Comparison of ENCODE assay signal across 23 cellular contexts in the genomic region with DNA sequence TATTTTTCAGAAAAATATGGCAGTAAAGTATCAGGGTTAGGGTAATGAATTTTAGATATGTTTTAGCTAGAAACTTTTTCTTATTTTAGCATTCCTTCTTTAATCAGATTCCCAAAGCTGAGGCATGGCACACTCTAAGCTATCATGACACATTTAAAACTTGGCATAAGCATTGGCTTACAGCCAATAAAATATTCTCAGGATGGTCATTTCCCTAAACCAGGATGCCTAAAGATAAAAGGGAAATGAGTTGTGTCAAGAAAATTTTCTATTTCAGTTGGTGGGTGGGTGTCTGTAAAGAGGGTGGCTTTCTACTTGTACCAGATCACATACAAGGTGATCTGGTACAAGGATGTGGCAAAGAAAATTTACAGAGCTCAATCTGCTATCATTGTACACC. TPM values are rescaled to one million over a fixed set of nuclear protein-coding genes. Genes with fewer than 3 reads are reported as not detected.
DNase-seq lines count a peak whose midpoint lies in the region; ATAC-seq, FAIRE-seq and TF ChIP-seq lines count a peak whose summit lies in the region.
"Had no signal": no experiment of that assay in that cellular context is flagged by ENCODE, and none has a peak within 500 bp of the region (broad histone marks: within the 10 kb centered on the region; RNA-seq: fewer than 3 reads in every experiment).

No MANE protein-coding gene starts in this region.

- no peak overlapping the region for H3K27ac ChIP-seq in A549

- DNase-seq in A549 (ENCODE audit: low read depth in 1 of 2, low spot score in 1 of 2) (no peak), GM19239 (ENCODE audit: insufficient read length, low spot score) (no peak), T-helper 17 cell (no peak), kidney tubule cell (ENCODE audit: low spot score) (peak; percentile 7), H4 (ENCODE audit: low spot score) (no peak)
- DNase-seq in stimulated activated CD4-positive, alpha-beta T cell treated with anti-CD3 and anti-CD28 coated beads, Interleukin-12 subunit alpha, Interleukin-12 subunit beta, amount 100 ng/mL, for 4 hours = no peak
- DNase-seq: activated CD4-positive, CD25-positive, alpha-beta regulatory T cell; activated CD8-positive, alpha-beta memory T cell treated with anti-CD3 and anti-CD28 coated beads, Interleukin-2, amount 50 U/mL, for 4 hours; activated gamma-delta T cell treated with Interleukin-2 at 50 U/mL for 16 hours; amygdala; Calu3; immature natural killer cell; mesendoderm; NCI-H1930; NCI-H748 treated with DMSO at 0.1 percent for 48 hours; nephron progenitor cell; psoas muscle; RPMI8226; stimulated activated CD4-positive, alpha-beta T cell treated with anti-CD3 and anti-CD28 coated beads, Interleukin-15, amount 100 ng/mL, for 24 hours had no signal

- H3K4me2 ChIP-seq in A549 = no peak overlapping the region

- no peaks in the 10 kb centered on the region for H3K27me3 Mint-ChIP-seq in T-helper 17 cell

- no peak for TF ChIP-seq CTCF in A549 (IDR thresholded peaks at IDR 0.05)

- H3K36me3 Mint-ChIP-seq in T-helper 17 cell (ENCODE audit: low read depth) = no peaks in the 10 kb centered on the region

- TF ChIP-seq RAD21 in A549 (conservative IDR thresholded peaks at IDR 0.05 in 1 of 2, IDR thresholded peaks at IDR 0.05 in 1 of 2) = no peak

- H3K27ac Mint-ChIP-seq in T-helper 17 cell = peak overlapping the region; percentile 39
- H3K27ac Mint-ChIP-seq: nephron progenitor cell; T-helper 1 cell treated with Interleukin-12 subunit alpha and Interleukin-12 subunit beta and Interleukin-4 antibody, amounts not matched to agents 30 μg/mL and 1 μg/mL, for 36 hours had no signal

- no peak for TF ChIP-seq POLR2A in A549 (IDR thresholded peaks at IDR 0.05; ENCODE audit: low read length)

- H3K9me3 ChIP-seq in A549 (no peaks in the 10 kb centered on the region), T-helper 17 cell (ENCODE audit: control insufficient read depth, low read length, poor library complexity, severe bottlenecking) (no peaks in the 10 kb centered on the region)
- H3K9me3 ChIP-seq: psoas muscle had no signal

- H3K4me1 ChIP-seq in A549 = peaks cover 10% of the 10 kb centered on the region

- CTCF ChIA-PET in A549 (lab: Yijun Ruan, JAX) = interaction anchor here (0.8 to 9.5 kb wide), 6 partner anchors 10 to 192 kb away, joined by 3 to 193 read pairs (median 6); partner anchors contain the start of genes SUDS3 and TAOK3

- no peak overlapping the region for H3K4me3 ChIP-seq in A549
- H3K4me3 ChIP-seq: psoas muscle had no signal

- no peak for TF ChIP-seq EP300 in A549 (IDR thresholded peaks at IDR 0.05)

- ATAC-seq in A549 (no peak), T-helper 17 cell (no peak), GM18520 (IDR thresholded peaks at IDR 0.05; ENCODE audit: unreplicated experiment) (no peak), HG03460 (IDR thresholded peaks at IDR 0.05; ENCODE audit: unreplicated experiment) (no peak)
- ATAC-seq: HCT116, psoas muscle had no signal

- peak; percentile 7 for FAIRE-seq in A549 (lab: Jason Lieb, UNC)
- FAIRE-seq in GM19239 (lab: Jason Lieb, UNC) = peak; percentile 81

- no peak overlapping the region for H3K4me3 Mint-ChIP-seq in T-helper 17 cell
- H3K4me3 Mint-ChIP-seq: immature natural killer cell; nephron progenitor cell; T-helper 1 cell treated with Interleukin-12 subunit alpha and Interleukin-12 subunit beta and Interleukin-4 antibody, amounts not matched to agents 30 μg/mL and 1 μg/mL, for 36 hours had no signal

- H3K4me1 Mint-ChIP-seq in T-helper 17 cell = peaks cover 10% of the 10 kb centered on the region

- POLR2A ChIA-PET in A549 (lab: Yijun Ruan, JAX) = interaction anchor here (1.5 kb wide), 1 partner anchor 192 kb away, joined by 4 read pairs; the partner anchor contains the start of gene SUDS3

TF ChIP-seq in A549, 52 proteins besides CTCF, POLR2A, EP300 and RAD21:
- no peak for TF ChIP-seq GATA3 (IDR thresholded peaks at IDR 0.05; ENCODE audit: borderline replicate concordance)
- no peak for TF ChIP-seq HOXB13 (CRISPR knock-in tag; IDR thresholded peaks at IDR 0.05; ENCODE audit: low read depth)
- TF ChIP-seq JUNB (IDR thresholded peaks at IDR 0.05) = no peak
- no peak for TF ChIP-seq SREBF2 (IDR thresholded peaks at IDR 0.05)
- TF ChIP-seq BHLHE40 (IDR thresholded peaks at IDR 0.05; ENCODE audit: low read depth, low read length) = no peak
- TF ChIP-seq ZNF302 (CRISPR knock-in tag; IDR thresholded peaks at IDR 0.05) = no peak

RNA-seq across cellular contexts. Expression of gene PEBP1, which starts 47.8 kb away (rescaled TPM):
- 152 and 169 TPM in 2 replicates for polyA plus RNA-seq in A549 (2011; rRNA removed)
- 261 and 277 TPM in 2 replicates for polyA plus RNA-seq in A549 (2012; cell fraction: cytosol; rRNA removed)
- polyA plus RNA-seq in A549 (2012; cell fraction: nucleus; rRNA removed) = 153 and 173 TPM in 2 replicates
- 223 to 254 TPM (median 246 TPM) in 3 replicates for polyA plus RNA-seq in A549 (2017; fragmentation: RNase III; extraction: RNeasy Plus Mini Kit Qiagen cat#74134 plus additional on column Dnase treatment)
- polyA minus RNA-seq in A549 (2011; rRNA and poly(A)+ RNA removed) = 90.4 and 99.9 TPM in 2 replicates
- total RNA-seq in T-helper 17 cell = 100 to 1,000 TPM; 108 to 113 TPM
- 150 and 167 TPM in 2 replicates for total RNA-seq in H4 (2014; rRNA removed; shearing (Covaris generic))
